ENCODE assay signal across 14 cellular contexts in genomic region chr14:65332141-65332871, GRCh38.
DNase-seq lines count a peak whose midpoint lies in the region; ATAC-seq and TF ChIP-seq lines count a peak whose summit lies in the region.
"Had no signal": no experiment of that assay in that cellular context is flagged by ENCODE, and none has a peak within 500 bp of the region (broad histone marks: within the 10 kb centered on the region; RNA-seq: fewer than 3 reads in every experiment).

No MANE protein-coding gene starts in this region.

- H3K36me3 ChIP-seq in BLaER1, result no peaks in the 10 kb centered on the region
- no peaks in the 10 kb centered on the region for H3K36me3 ChIP-seq in vagina

- no peak for TF ChIP-seq CTCF in epithelial cell of esophagus (IDR thresholded peaks at IDR 0.05; ENCODE audit: insufficient read depth, low read depth, low read length, missing control alignments)
- no peak for TF ChIP-seq CTCF in vagina (IDR thresholded peaks at IDR 0.05)

- H3K27me3 ChIP-seq in BLaER1 (no peaks in the 10 kb centered on the region), vagina (no peaks in the 10 kb centered on the region)

- no peak overlapping the region; the same call in 1 of the 2 replicates for H3K27ac ChIP-seq in BLaER1
- H3K27ac ChIP-seq in vagina, result no peak overlapping the region
- H3K27ac ChIP-seq: coronary artery had no signal

- no peaks in the 10 kb centered on the region for H4K20me1 ChIP-seq in BLaER1

- no peak overlapping the region for H3K9ac ChIP-seq in BLaER1

- H3K9me3 ChIP-seq in BLaER1 (no peaks in the 10 kb centered on the region), vagina (no peaks in the 10 kb centered on the region)

- H3K4me3 ChIP-seq in BLaER1 (no peak overlapping the region), epithelial cell of esophagus (ENCODE audit: low read length) (no peak overlapping the region), vagina (no peak overlapping the region)
- H3K4me3 ChIP-seq: coronary artery had no signal

- H3K4me1 ChIP-seq in BLaER1 (peaks cover 65% of the 10 kb centered on the region), vagina (peaks cover 29% of the 10 kb centered on the region)

- TF ChIP-seq POLR2A in vagina (IDR thresholded peaks at IDR 0.05), result no peak

- peak; percentile 40 for ATAC-seq in GM18868 (IDR thresholded peaks at IDR 0.05; ENCODE audit: unreplicated experiment)
- ATAC-seq in GM19455 (IDR thresholded peaks at IDR 0.05; ENCODE audit: unreplicated experiment), result no peak
- no peak for ATAC-seq in HG03521 (IDR thresholded peaks at IDR 0.05; ENCODE audit: unreplicated experiment)
- ATAC-seq: activated naive CD4-positive, alpha-beta T cell treated with anti-CD3 and anti-CD28 coated beads, Interleukin-2, amount 50 U/mL, for 72 hours had no signal

- DNase-seq in NOMO-1 treated with dmso at 0.1 percent for 144 hours (lab: John Stamatoyannopoulos, UW; ENCODE audit: unreplicated experiment) (peak; percentile 44), epithelial cell of esophagus (ENCODE audit: low read depth) (peak; percentile 39), NCI-H1105 treated with DMSO at 0.1 percent for 48 hours (lab: John Stamatoyannopoulos, UW) (no peak), vagina (ENCODE audit: extremely low spot score in 2 of 2) (no peak)
- DNase-seq: activated CD4-positive, alpha-beta memory T cell treated with anti-CD3 and anti-CD28 coated beads for 36 hours; AML-193; NCI-H510A; SW 1271 had no signal

- peak overlapping the region; percentile 87 for H3K4me2 ChIP-seq in BLaER1

- intact Hi-C loops in vagina (cut with DNase I), result no loop called here

Comparison
In these comparisons a context has a peak if more than half of its experiments do, and no peak if none do; other contexts are left out.
1. DNase-seq: peak in NOMO-1 treated with dmso at 0.1 percent for 144 hours (single experiment) and epithelial cell of esophagus (single experiment); none in NCI-H1105 treated with DMSO at 0.1 percent for 48 hours (single experiment) and vagina (0 of 2).